8 cellular contexts compared by ENCODE assay signal in genomic region chr15:58771621-58772235, GRCh38. TPM values are rescaled to one million over a fixed set of nuclear protein-coding genes. Genes with fewer than 3 reads are reported as not detected.
A peak's percentile ranks its signal among the peaks of the same experiment; 100 is the strongest.
DNase-seq lines count a peak whose midpoint lies in the region; ATAC-seq and TF ChIP-seq lines count a peak whose summit lies in the region.

No MANE protein-coding gene starts in this region.

- ATAC-seq in HG02623 (IDR thresholded peaks at IDR 0.05; ENCODE audit: unreplicated experiment) (peak; percentile 1), GM18870 (IDR thresholded peaks at IDR 0.05; ENCODE audit: unreplicated experiment) (no peak)

- peaks cover 10% of the 10 kb centered on the region for H3K4me1 Mint-ChIP-seq in activated naive CD4-positive, alpha-beta T cell treated with anti-CD3 and anti-CD28 coated beads, Interleukin-2, amount 50 U/mL, for 24 hours

- peak overlapping the region; percentile 97 for H3K4me3 ChIP-seq in osteoblast (ENCODE audit: insufficient read depth, low read length)

- no peaks in the 10 kb centered on the region for H3K27me3 Mint-ChIP-seq in activated naive CD4-positive, alpha-beta T cell treated with anti-CD3 and anti-CD28 coated beads, Interleukin-2, amount 50 U/mL, for 24 hours

- intact Hi-C loops in head of caudate nucleus (cut with DNase I) = loop anchor here (1.0 to 2.0 kb wide), 2 partner anchors 22 to 161 kb away; partner anchors contain the start of genes ADAM10 and SLTM

- H2AFZ ChIP-seq in osteoblast (ENCODE audit: low read length) = peak overlapping the region; percentile 91

- peaks cover 19% of the 10 kb centered on the region for H3K4me1 ChIP-seq in osteoblast (ENCODE audit: insufficient read depth, low read length)

- H3K4me2 ChIP-seq in osteoblast (ENCODE audit: insufficient read depth, low read length) = peak overlapping the region; percentile 95

- H3K4me3 Mint-ChIP-seq in activated naive CD4-positive, alpha-beta T cell treated with anti-CD3 and anti-CD28 coated beads, Interleukin-2, amount 50 U/mL, for 24 hours = peak overlapping the region; percentile 92

- no peaks in the 10 kb centered on the region for H3K36me3 Mint-ChIP-seq in activated naive CD4-positive, alpha-beta T cell treated with anti-CD3 and anti-CD28 coated beads, Interleukin-2, amount 50 U/mL, for 24 hours

- no peaks in the 10 kb centered on the region for H3K27me3 ChIP-seq in osteoblast (ENCODE audit: insufficient read depth, low read length)

- no peaks in the 10 kb centered on the region for H3K9me3 Mint-ChIP-seq in activated naive CD4-positive, alpha-beta T cell treated with anti-CD3 and anti-CD28 coated beads, Interleukin-2, amount 50 U/mL, for 24 hours

- peaks cover 51% of the 10 kb centered on the region for H3K79me2 ChIP-seq in osteoblast (ENCODE audit: insufficient read depth, low read length)

- H3K9me3 ChIP-seq in osteoblast (ENCODE audit: low read depth, low read length) = no peaks in the 10 kb centered on the region

- H3K36me3 ChIP-seq in osteoblast (ENCODE audit: insufficient read depth, low read length) = no peaks in the 10 kb centered on the region

- DNase-seq in DMS 273 (lab: John Stamatoyannopoulos, UW; ENCODE audit: unreplicated experiment) (peak; percentile 47), DMS 273 treated with DMSO at 0.1 percent for 48 hours (lab: John Stamatoyannopoulos, UW) (no peak), NCI-H2171 (lab: John Stamatoyannopoulos, UW) (peak; percentile 33), head of caudate nucleus (peak; percentile 28 to 79 (median 58)), osteoblast (ENCODE audit: insufficient read length, low spot score, missing footprints) (peak; percentile 59)

- peaks cover 26% of the 10 kb centered on the region for H4K20me1 ChIP-seq in osteoblast (ENCODE audit: insufficient read depth, low read length)

- H3K27ac ChIP-seq in osteoblast (ENCODE audit: low read depth, low read length) = peak overlapping the region; percentile 94

- peak overlapping the region; percentile 62 for H3K27ac Mint-ChIP-seq in activated naive CD4-positive, alpha-beta T cell treated with anti-CD3 and anti-CD28 coated beads, Interleukin-2, amount 50 U/mL, for 24 hours

- no peak for TF ChIP-seq CTCF in osteoblast (IDR thresholded peaks at IDR 0.05; ENCODE audit: extremely low read depth, low read depth, low read length)

RNA-seq across cellular contexts. Expression of gene MINDY2, which starts 0.6 kb away (rescaled TPM):
- total RNA-seq in osteoblast = 19.9 and 20.3 TPM in 2 replicates

RNA-seq across cellular contexts. Expression of gene ADAM10, which starts 22.2 kb away (rescaled TPM):
- total RNA-seq in osteoblast = 122 and 137 TPM in 2 replicates
